Comparison of ENCODE assay signal across 8 cellular contexts in genomic region chr2:200308421-200309295, GRCh38. TPM values are rescaled to one million over a fixed set of nuclear protein-coding genes. Genes with fewer than 3 reads are reported as not detected.
A peak's percentile ranks its signal among the peaks of the same experiment; 100 is the strongest.
DNase-seq lines count a peak whose midpoint lies in the region; ATAC-seq, FAIRE-seq and TF ChIP-seq lines count a peak whose summit lies in the region.

No MANE protein-coding gene starts in this region.

- no peak for TF ChIP-seq POLR2A in H54 (IDR thresholded peaks at IDR 0.05; ENCODE audit: low read depth, low read length)

- peak overlapping the region; percentile 48 for H3K27ac ChIP-seq in adipose tissue (ENCODE audit: low read depth, low read length)
- H3K27ac ChIP-seq in left lung = peak overlapping the region; percentile 37 to 96

- DNase-seq in A172 (ENCODE audit: low spot score) (peak; percentile 20), H54 (ENCODE audit: insufficient read length, low spot score) (no peak), left lung (no peak), iPS-NIHi11 (ENCODE audit: low spot score) (no peak)
- no peak for DNase-seq in effector CD8-positive, alpha-beta T cell (lab: John Stamatoyannopoulos, UW)
- no peak for DNase-seq in stimulated activated naive CD4-positive, alpha-beta T cell (lab: John Stamatoyannopoulos, UW)

- ATAC-seq in left lung = no peak
- no peak for ATAC-seq in HG02852 (IDR thresholded peaks at IDR 0.05; ENCODE audit: unreplicated experiment)

- H3K9me3 ChIP-seq in left lung = no peaks in the 10 kb centered on the region

- no peak for TF ChIP-seq CTCF in left lung (IDR thresholded peaks at IDR 0.05)

- H3K4me1 ChIP-seq in left lung = peaks cover 10 to 24% of the 10 kb centered on the region in 2 donors

- intact Hi-C loops in left lung (cut with DNase I) = loop anchor here in 1 of 2 donors (10.0 kb wide), 1 partner anchor 324 kb away; no protein-coding TSS in a partner anchor

- 43 to 65% (median 62%) methylated on average over 5 of the region's 5 CpGs for WGBS in adipose tissue, 3 donors

- H3K36me3 ChIP-seq in left lung = no peaks in the 10 kb centered on the region

- peak; percentile 87 for FAIRE-seq in H54 (lab: Jason Lieb, UNC)

- H3K4me3 ChIP-seq in left lung = peak overlapping the region in 1 of 2 donors; percentile 86

- H3K27me3 ChIP-seq in left lung = peaks cover 0 to 10% of the 10 kb centered on the region in 2 donors

RNA-seq across cellular contexts. Expression of gene SPATS2L, which starts 2.2 kb away (rescaled TPM):
- total RNA-seq in A172 (2014; rRNA removed; shearing (Covaris generic)) = 150 and 154 TPM in 2 replicates
- 10 to 100 TPM; 27.5 to 59.9 (median 30.5) TPM for polyA plus RNA-seq in adipose tissue
- 10 to 100 TPM; 91.0 to 96.0 TPM for total RNA-seq in left lung
